In genomic region chr1:179229214-179230140, GRCh38 we compare ENCODE assay signal across 8 cellular contexts. TPM values are rescaled to one million over a fixed set of nuclear protein-coding genes. Genes with fewer than 3 reads are reported as not detected.
A peak's percentile ranks its signal among the peaks of the same experiment; 100 is the strongest.
DNase-seq lines count a peak whose midpoint lies in the region; ATAC-seq and TF ChIP-seq lines count a peak whose summit lies in the region.

Gene ABL2, minus strand, starts transcription at chr1:179229677. Its CDS starts 280 bp downstream, at chr1:179229397.

- TF ChIP-seq EP300 in ovary (IDR thresholded peaks at IDR 0.05) (no peak), tibial nerve (IDR thresholded peaks at IDR 0.05) (no peak)

- H3K27me3 ChIP-seq in HL-60 (ENCODE audit: insufficient read depth, poor library complexity, severe bottlenecking) (no peaks in the 10 kb centered on the region), ovary (no peaks in the 10 kb centered on the region), tibial nerve (no peaks in the 10 kb centered on the region)

- H3K4me1 ChIP-seq in ovary (ENCODE audit: insufficient read depth) = peaks cover 2% of the 10 kb centered on the region
- peaks cover 0 to 37% (median 20%) of the 10 kb centered on the region in 4 donors for H3K4me1 ChIP-seq in tibial nerve

- H3K36me3 ChIP-seq in ovary = no peaks in the 10 kb centered on the region
- peaks cover 0 to 3% (median 0%) of the 10 kb centered on the region in 3 donors for H3K36me3 ChIP-seq in tibial nerve

- peak within 1 kb of the TSS; percentile 72 for H3K27ac ChIP-seq in HL-60 (replicated peaks)
- peak within 1 kb of the TSS; percentile 82 to 90 for H3K27ac ChIP-seq in ovary
- H3K27ac ChIP-seq in tibial nerve = peak within 1 kb of the TSS; percentile 74 to 96 (median 92)

- no peak for TF ChIP-seq CTCF in HL-60 (IDR thresholded peaks at IDR 0.05; ENCODE audit: insufficient read depth, low read length)
- no peak for TF ChIP-seq CTCF in ovary (IDR thresholded peaks at IDR 0.05)
- TF ChIP-seq CTCF in tibial nerve (IDR thresholded peaks at IDR 0.05) = no peak

- H3K4me3 ChIP-seq in HL-60 (replicated peaks; ENCODE audit: insufficient read depth, low read length) (peak within 1 kb of the TSS; percentile 98), ovary (peak within 1 kb of the TSS; percentile 82), tibial nerve (peak within 1 kb of the TSS; percentile 75 to 100 (median 96))

- 0 to 1% (median 0%) methylated on average over 53 to 78 of the region's 94 CpGs for WGBS in ovary, 3 donors
- 0 to 1% methylated on average over 30 to 51 of the region's 94 CpGs for WGBS in tibial nerve, 2 donors

- DNase-seq in CD1c-positive myeloid dendritic cell (ENCODE audit: extremely low spot score) = peak; percentile 67
- peak; percentile 6 to 23 for DNase-seq in HL-60 (ENCODE audit: low read depth in 1 of 2, low spot score in 1 of 2)
- DNase-seq in RPMI7951 (ENCODE audit: low read depth) = peak; percentile 41
- DNase-seq in activated naive CD4-positive, alpha-beta T cell treated with Interleukin-2 at 50 U/mL for 16 hours = peak; percentile 63
- DNase-seq in globus pallidus (ENCODE audit: low spot score) = peak; percentile 33
- DNase-seq in ovary = peak; percentile 24 to 72 (median 62)
- DNase-seq in tibial nerve (ENCODE audit: low spot score in 2 of 2) = peak in 1 of 2 donors; percentile 17

- TF ChIP-seq POLR2A in ovary (IDR thresholded peaks at IDR 0.05) (no peak), tibial nerve (IDR thresholded peaks at IDR 0.05) (no peak)

- H3K9me3 ChIP-seq in ovary = no peaks in the 10 kb centered on the region
- no peaks in the 10 kb centered on the region for H3K9me3 ChIP-seq in tibial nerve

- intact Hi-C loops in ovary (cut with DNase I) = no loop called here

- peak; percentile 64 for ATAC-seq in GM19395 (IDR thresholded peaks at IDR 0.05; ENCODE audit: unreplicated experiment)

RNA-seq across cellular contexts. Expression of gene ABL2, which starts in this region (rescaled TPM):
- 14.1 and 15.2 TPM in 2 replicates for total RNA-seq in RPMI7951 (2014; rRNA removed; shearing (Covaris generic))
- 10 to 100 TPM in 6 of 7 donors, 1 to 10 TPM in 1; 7.4 to 22.7 (median 16.3) TPM for total RNA-seq in ovary
- polyA plus RNA-seq in ovary = 1 to 10 TPM; 4.1 to 7.5 TPM
- total RNA-seq in tibial nerve = 10 to 100 TPM; 22.0 to 43.5 (median 27.0) TPM
